ENCODE assay signal across 9 cellular contexts in genomic region chr1:223715710-223716103, GRCh38. TPM values are rescaled to one million over a fixed set of nuclear protein-coding genes. Genes with fewer than 3 reads are reported as not detected.
DNase-seq lines count a peak whose midpoint lies in the region; ATAC-seq and TF ChIP-seq lines count a peak whose summit lies in the region.
"Had no signal": no experiment of that assay in that cellular context is flagged by ENCODE, and none has a peak within 500 bp of the region (broad histone marks: within the 10 kb centered on the region; RNA-seq: fewer than 3 reads in every experiment).

No MANE protein-coding gene starts in this region.

- H3K4me1 ChIP-seq in HEK293 (ENCODE audit: control insufficient read depth, insufficient read depth, low read length) (peaks cover 33% of the 10 kb centered on the region), spleen (peaks cover 38 to 92% (median 71%) of the 10 kb centered on the region in 6 donors)

- H3K4me3 Mint-ChIP-seq in activated T-helper 2 cell treated with anti-CD3 and anti-CD28 coated beads, Interferon-gamma antibody, Interleukin-2, Interleukin-4, amounts not matched to agents 10 μg/mL and 5 μg/mL and 100 μg/mL, durations not matched to agents 14 hours and 24 hours and 36 hours (ENCODE audit: low read depth), result no peak overlapping the region

- H3K27ac ChIP-seq in HEK293 (ENCODE audit: extremely low read depth, low read depth, low read length) (no peak overlapping the region), spleen (peak overlapping the region; percentile 21 to 97 (median 73))

- H3K9me3 Mint-ChIP-seq in activated T-helper 2 cell treated with anti-CD3 and anti-CD28 coated beads, Interferon-gamma antibody, Interleukin-2, Interleukin-4, amounts not matched to agents 10 μg/mL and 5 μg/mL and 100 μg/mL, durations not matched to agents 14 hours and 24 hours and 36 hours, result no peaks in the 10 kb centered on the region
- H3K9me3 Mint-ChIP-seq in activated naive CD4-positive, alpha-beta T cell treated with anti-CD3 and anti-CD28 coated beads, Interleukin-2, amount 50 U/mL, for 72 hours, result no peaks in the 10 kb centered on the region
- H3K9me3 Mint-ChIP-seq: brain had no signal

- intact Hi-C loops in activated T-helper 2 cell treated with anti-CD3 and anti-CD28 coated beads, Interferon-gamma antibody, Interleukin-2, Interleukin-4, amounts not matched to agents 10 μg/mL and 5 μg/mL and 100 μg/mL, durations not matched to agents 14 hours and 24 hours and 36 hours (cut with micrococcal nuclease), result loop anchor here (5.0 kb wide), 1 partner anchor 117 kb away; no protein-coding TSS in a partner anchor
- intact Hi-C loops in spleen (cut with DNase I; ENCODE audit: low total_unique reads), result loop anchor here (10.0 kb wide), 1 partner anchor 129 kb away; the partner anchor contains the start of gene TP53BP2

- peaks cover 69% of the 10 kb centered on the region for H3K4me1 Mint-ChIP-seq in activated T-helper 2 cell treated with anti-CD3 and anti-CD28 coated beads, Interferon-gamma antibody, Interleukin-2, Interleukin-4, amounts not matched to agents 10 μg/mL and 5 μg/mL and 100 μg/mL, durations not matched to agents 14 hours and 24 hours and 36 hours (ENCODE audit: low read depth)

- ATAC-seq in GM21381 (IDR thresholded peaks at IDR 0.05; ENCODE audit: unreplicated experiment), result no peak
- no peak for ATAC-seq in activated naive CD4-positive, alpha-beta T cell treated with anti-CD3 and anti-CD28 coated beads, Interleukin-2, amount 50 U/mL, for 72 hours

- H3K4me3 ChIP-seq in HEK293 (ENCODE audit: low read depth, low read length) (no peak overlapping the region), fibroblast of villous mesenchyme (ENCODE audit: low read depth, low read length) (peak overlapping the region; percentile 87), spleen (peak overlapping the region in 1 of 8 donors; percentile 44)

- H3K9me3 ChIP-seq in HEK293 (ENCODE audit: control insufficient read depth, insufficient read depth, low read depth, low read length) (no peaks in the 10 kb centered on the region), spleen (no peaks in the 10 kb centered on the region)

- WGBS in spleen, 5 donors, result 46 to 83% (median 54%) methylated on average over 3 of the region's 3 CpGs

- in situ Hi-C loops in ACHN (cut with HindIII; ENCODE audit: low pct_ligation_motif_present, low pct_unique_long_range_greater_than_20kb, low sequenced_read_pairs), result no loop called here

- peaks cover 19 to 41% of the 10 kb centered on the region in 2 experiments; a peak in 2 of 3 replicates for H3K36me3 ChIP-seq in HEK293 (ENCODE audit: control insufficient read depth in 2 of 2, insufficient read depth in 1 of 2, low read length in 2 of 2)
- peaks cover 0 to 37% (median 19%) of the 10 kb centered on the region in 6 donors for H3K36me3 ChIP-seq in spleen

- POLR2A ChIA-PET in HEK293 (lab: Yijun Ruan, JAX), result interaction anchor here (0.9 to 1.3 kb wide), 4 partner anchors 10 to 60 kb away, joined by 3 to 4 read pairs (median 4); no protein-coding TSS in a partner anchor

- no peak for DNase-seq in activated T-helper 2 cell treated with anti-CD3 and anti-CD28 coated beads, Interferon-gamma antibody, Interleukin-2, Interleukin-4, amounts not matched to agents 10 μg/mL and 5 μg/mL and 100 μg/mL, durations not matched to agents 14 hours and 24 hours and 36 hours (ENCODE audit: low spot score)
- DNase-seq in fibroblast of villous mesenchyme (ENCODE audit: low read depth) (peak; percentile 67), spleen (no peak), ACHN (no peak), GF-D8 (lab: John Stamatoyannopoulos, UW) (no peak)
- no peak for DNase-seq in activated naive CD4-positive, alpha-beta T cell treated with anti-CD3 and anti-CD28 coated beads, Interleukin-2, amount 50 U/mL, for 72 hours (ENCODE audit: low spot score in 2 of 2)

- CTCF ChIA-PET in HEK293 (lab: Yijun Ruan, JAX), result interaction anchor here (0.8 to 1.3 kb wide), 5 partner anchors 10 to 95 kb away, joined by 3 to 6 read pairs (median 3); no protein-coding TSS in a partner anchor

- no peaks in the 10 kb centered on the region for H3K27me3 Mint-ChIP-seq in activated T-helper 2 cell treated with anti-CD3 and anti-CD28 coated beads, Interferon-gamma antibody, Interleukin-2, Interleukin-4, amounts not matched to agents 10 μg/mL and 5 μg/mL and 100 μg/mL, durations not matched to agents 14 hours and 24 hours and 36 hours (ENCODE audit: low read depth)

- TF ChIP-seq POLR2A in spleen (IDR thresholded peaks at IDR 0.05), result no peak

- H3K36me3 Mint-ChIP-seq in activated T-helper 2 cell treated with anti-CD3 and anti-CD28 coated beads, Interferon-gamma antibody, Interleukin-2, Interleukin-4, amounts not matched to agents 10 μg/mL and 5 μg/mL and 100 μg/mL, durations not matched to agents 14 hours and 24 hours and 36 hours (ENCODE audit: low read depth), result peaks cover 42% of the 10 kb centered on the region
- H3K36me3 Mint-ChIP-seq in activated naive CD4-positive, alpha-beta T cell treated with anti-CD3 and anti-CD28 coated beads, Interleukin-2, amount 50 U/mL, for 72 hours, result peaks cover 6 to 9% of the 10 kb centered on the region in 2 donors

- H3K27me3 ChIP-seq in spleen (replicated peaks in 1 of 7), result no peaks in the 10 kb centered on the region

- peak overlapping the region; percentile 79 for H3K27ac Mint-ChIP-seq in activated T-helper 2 cell treated with anti-CD3 and anti-CD28 coated beads, Interferon-gamma antibody, Interleukin-2, Interleukin-4, amounts not matched to agents 10 μg/mL and 5 μg/mL and 100 μg/mL, durations not matched to agents 14 hours and 24 hours and 36 hours
- H3K27ac Mint-ChIP-seq in activated naive CD4-positive, alpha-beta T cell treated with anti-CD3 and anti-CD28 coated beads, Interleukin-2, amount 50 U/mL, for 72 hours, result no peak overlapping the region

- TF ChIP-seq CTCF in HEK293 (tag by site-specific recombination; IDR thresholded peaks at IDR 0.05), result no peak
- TF ChIP-seq CTCF in fibroblast of villous mesenchyme (IDR thresholded peaks at IDR 0.05; ENCODE audit: insufficient read depth, low read depth, low read length), result no peak
- TF ChIP-seq CTCF in spleen (IDR thresholded peaks at IDR 0.05 in 8 of 11, conservative IDR thresholded peaks at IDR 0.05 in 3 of 11), result no peak

TF ChIP-seq in HEK293, 187 proteins besides CTCF, POLR2A, EP300 and RAD21 (continues in another document):
- TF ChIP-seq KLF9 (tag by site-specific recombination; IDR thresholded peaks at IDR 0.05; ENCODE audit: low read depth), result no peak
- TF ChIP-seq ZNF114 (tag by site-specific recombination; IDR thresholded peaks at IDR 0.05), result no peak
- TF ChIP-seq ZNF664 (tag by site-specific recombination; IDR thresholded peaks at IDR 0.05), result peak; percentile 99
- no peak for TF ChIP-seq REST (tag by site-specific recombination; IDR thresholded peaks at IDR 0.05)
- 0 out of 2 replicates have a peak, but pooled peaks have one; percentile 20 for TF ChIP-seq ZNF580 (tag by site-specific recombination; IDR thresholded peaks at IDR 0.05)
- TF ChIP-seq ZNF571 (tag by site-specific recombination; IDR thresholded peaks at IDR 0.05), result no peak
- 0 out of 2 replicates have a peak, but pooled peaks have one; percentile 1 for TF ChIP-seq ZBTB21 (tag by site-specific recombination; IDR thresholded peaks at IDR 0.05)
- no peak for TF ChIP-seq ZNF37A (tag by site-specific recombination; IDR thresholded peaks at IDR 0.05)

RNA-seq across cellular contexts. Expression of gene CAPN2, which starts 3.4 kb away (rescaled TPM):
- total RNA-seq in activated T-helper 2 cell treated with anti-CD3 and anti-CD28 coated beads, Interferon-gamma antibody, Interleukin-2, Interleukin-4, amounts not matched to agents 10 μg/mL and 5 μg/mL and 100 μg/mL, durations not matched to agents 14 hours and 24 hours and 36 hours, result 91.3 and 93.5 TPM in 2 replicates
- total RNA-seq in fibroblast of villous mesenchyme (408 and 512 TPM in 2 replicates), spleen (100 to 1,000 TPM in 1 of 7 donors, 10 to 100 TPM in 6; 48.8 to 106 (median 88.8) TPM)
- polyA plus RNA-seq in spleen, result 10 to 100 TPM; 20.5 to 50.7 (median 35.7) TPM
- total RNA-seq in activated naive CD4-positive, alpha-beta T cell treated with anti-CD3 and anti-CD28 coated beads, Interleukin-2, amount 50 U/mL, for 72 hours, result 10 to 100 TPM in 1 of 2 donors, 1 to 10 TPM in 1; 7.0 to 36.8 TPM

RNA-seq across cellular contexts. Expression of gene CAPN8, which starts 50.2 kb away (rescaled TPM):
- not detected in 2 replicates for total RNA-seq in activated T-helper 2 cell treated with anti-CD3 and anti-CD28 coated beads, Interferon-gamma antibody, Interleukin-2, Interleukin-4, amounts not matched to agents 10 μg/mL and 5 μg/mL and 100 μg/mL, durations not matched to agents 14 hours and 24 hours and 36 hours
- total RNA-seq in fibroblast of villous mesenchyme (not detected in 2 replicates), spleen (under 1 TPM in 1 of 7 donors, not detected in 6; 0.73 TPM)
- under 1 TPM in 1 of 3 donors, not detected in 2; 0.08 TPM for polyA plus RNA-seq in spleen
- not detected for total RNA-seq in activated naive CD4-positive, alpha-beta T cell treated with anti-CD3 and anti-CD28 coated beads, Interleukin-2, amount 50 U/mL, for 72 hours
